8 cellular contexts compared by ENCODE assay signal in genomic region chr16:29815793-29816693, GRCh38. TPM values are rescaled to one million over a fixed set of nuclear protein-coding genes. Genes with fewer than 3 reads are reported as not detected.
DNase-seq lines count a peak whose midpoint lies in the region; ATAC-seq, FAIRE-seq and TF ChIP-seq lines count a peak whose summit lies in the region.

PAGR1 (plus strand) TSS chr16:29816152; CDS start chr16:29816526, 374 bp downstream.

- H3K9me3 ChIP-seq in WERI-Rb-1 (ENCODE audit: severe bottlenecking) = no peaks in the 10 kb centered on the region

- TF ChIP-seq CTCF in AG04449 (IDR thresholded peaks at IDR 0.05; ENCODE audit: insufficient read depth, low read length, missing control alignments) = peak; percentile 91
- peak; percentile 90 for TF ChIP-seq CTCF in WERI-Rb-1 (IDR thresholded peaks at IDR 0.05; ENCODE audit: low read depth, low read length)
- peak; percentile 96 for TF ChIP-seq CTCF in bronchial epithelial cell (IDR thresholded peaks at IDR 0.05; ENCODE audit: insufficient read depth, low read length, severe bottlenecking)

- H3K27ac ChIP-seq in WERI-Rb-1 = peak within 1 kb of the TSS; percentile 97

- CTCF ChIA-PET in AG04449 (lab: Yijun Ruan, JAX) = interaction anchor here (0.6 to 3.4 kb wide), 12 partner anchors 8 to 156 kb away, joined by 3 to 32 read pairs (median 4); partner anchors contain the start of genes KIF22 and MAZ

- POLR2A ChIA-PET in AG04449 (lab: Yijun Ruan, JAX) = interaction anchor here (0.6 to 2.1 kb wide), 11 partner anchors 8 to 676 kb away, joined by 3 to 25 read pairs (median 4); partner anchors contain the start of genes ASPHD1, CDIPT and MAZ

- H3K4me3 ChIP-seq in AG04449 (ENCODE audit: low read depth, low read length) = peak within 1 kb of the TSS; percentile 85
- peak within 1 kb of the TSS; percentile 81 for H3K4me3 ChIP-seq in WERI-Rb-1 (ENCODE audit: low read depth, low read length)
- peak within 1 kb of the TSS; percentile 89 for H3K4me3 ChIP-seq in bronchial epithelial cell (ENCODE audit: low read depth, low read length)

- no peak for FAIRE-seq in bronchial epithelial cell (lab: Jason Lieb, UNC)

- peak; percentile 98 for DNase-seq in AG04449 (ENCODE audit: low read depth, low spot score)
- peak; percentile 99 for DNase-seq in NCI-H2196 treated with DMSO at 0.1 percent for 48 hours (lab: John Stamatoyannopoulos, UW; ENCODE audit: unreplicated experiment)
- DNase-seq in WERI-Rb-1 = peak; percentile 98
- peak; percentile 99 for DNase-seq in bronchial epithelial cell (ENCODE audit: low read depth)
- peak; percentile 90 for DNase-seq in iPS-NIHi7 (ENCODE audit: extremely low spot score)
- peak; percentile 99 for DNase-seq in smooth muscle cell of the brain vasculature (ENCODE audit: low read depth, low spot score)

- ATAC-seq in GM18868 (IDR thresholded peaks at IDR 0.05; ENCODE audit: unreplicated experiment) (peak; percentile 58), HG03135 (IDR thresholded peaks at IDR 0.05; ENCODE audit: unreplicated experiment) (peak; percentile 56)

- H3K27me3 ChIP-seq in WERI-Rb-1 (ENCODE audit: insufficient read depth, low read depth, severe bottlenecking) (no peaks in the 10 kb centered on the region), bronchial epithelial cell (ENCODE audit: control insufficient read depth, insufficient read depth, low read length) (no peaks in the 10 kb centered on the region)

- H3K36me3 ChIP-seq in WERI-Rb-1 (peaks cover 27% of the 10 kb centered on the region), bronchial epithelial cell (ENCODE audit: control insufficient read depth, insufficient read depth, low read length) (peaks cover 3% of the 10 kb centered on the region)

RNA-seq across cellular contexts. Expression of gene PAGR1, which starts in this region (rescaled TPM):
- total RNA-seq in bronchial epithelial cell = 15.2 and 24.7 TPM in 2 replicates

Comparison
In these comparisons a context has a peak if more than half of its experiments do, and no peak if none do; other contexts are left out.
1. Peak in every context shown above with its lines: DNase-seq, ATAC-seq, H3K4me3 ChIP-seq and H3K27ac ChIP-seq.